Comparison of ENCODE assay signal across 1 cellular context in genomic region chr15:77992356-77993222, GRCh38.
TF ChIP-seq lines count a peak whose summit lies in the region.

No MANE protein-coding gene starts in this region.

TF ChIP-seq in IMR-90, 13 proteins besides CTCF, POLR2A, EP300 and RAD21 (continued from another document):
- TF ChIP-seq USF2 (IDR thresholded peaks at IDR 0.05; ENCODE audit: low read depth, low read length), result no peak
- TF ChIP-seq MAFK (IDR thresholded peaks at IDR 0.05; ENCODE audit: low read depth, low read length), result no peak
- TF ChIP-seq CHD1 (IDR thresholded peaks at IDR 0.05; ENCODE audit: low read depth, low read length), result no peak
- no peak for TF ChIP-seq MXI1 (IDR thresholded peaks at IDR 0.05; ENCODE audit: borderline replicate concordance, low read depth, low read length)
